ENCODE assay signal across 27 cellular contexts in the genomic region with DNA sequence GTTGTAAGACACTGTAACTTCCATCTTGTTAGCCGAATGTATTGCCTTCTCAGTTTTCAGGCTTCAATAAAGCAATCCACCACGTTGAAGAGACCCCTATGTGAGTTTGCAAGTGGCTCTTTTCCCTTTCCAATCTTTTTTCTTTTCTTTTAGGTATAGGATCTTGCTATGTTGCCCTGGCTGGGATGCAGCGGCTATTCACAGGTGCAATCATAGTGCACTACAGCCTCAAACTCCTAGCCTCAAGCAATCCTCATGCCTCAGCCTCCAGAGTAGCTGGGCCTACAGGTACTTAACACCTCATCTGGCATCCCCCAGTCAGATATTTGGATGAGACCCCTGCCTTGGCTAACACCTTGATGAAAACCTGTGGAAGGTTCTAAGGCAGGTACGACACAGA.
"Had no signal": no experiment of that assay in that cellular context is flagged by ENCODE, and none has a peak within 500 bp of the region (broad histone marks: within the 10 kb centered on the region; RNA-seq: fewer than 3 reads in every experiment).

No MANE protein-coding gene starts in this region.

- H3K4me3 ChIP-seq: heart right ventricle, hepatocyte, left lung, lower lobe of right lung, pancreas, prostate gland, sigmoid colon, spleen, suprapubic skin, thoracic aorta, tibial artery, upper lobe of right lung had no signal

- H3K27ac Mint-ChIP-seq: nephron progenitor cell; stimulated activated effector memory CD8-positive, alpha-beta T cell treated with anti-CD3 and anti-CD28 coated beads, Interleukin-12 subunit alpha, Interleukin-12 subunit beta, amount 100 ng/mL, for 72 hours; stimulated activated naive CD8-positive, alpha-beta T cell treated with anti-CD3 and anti-CD28 coated beads, Interleukin-15, Interleukin-2, amounts not matched to agents 100 ng/mL and 50 ng/mL, for 24 hours had no signal

- H3K36me3 Mint-ChIP-seq: stimulated activated effector memory CD8-positive, alpha-beta T cell treated with anti-CD3 and anti-CD28 coated beads, Interleukin-12 subunit alpha, Interleukin-12 subunit beta, amount 100 ng/mL, for 72 hours had no signal

- ATAC-seq: heart right ventricle; left cardiac atrium; left lung; lower lobe of right lung; naive thymus-derived CD8-positive, alpha-beta T cell; pancreas; right cardiac atrium; stimulated activated effector memory CD8-positive, alpha-beta T cell treated with anti-CD3 and anti-CD28 coated beads, Interleukin-12 subunit alpha, Interleukin-12 subunit beta, amount 100 ng/mL, for 72 hours; upper lobe of right lung had no signal

- H2AFZ ChIP-seq: hepatocyte had no signal

- H3K27me3 ChIP-seq: hepatocyte, pancreas had no signal

- H3K4me2 ChIP-seq: hepatocyte had no signal

- H3K9me3 ChIP-seq: left lung, lower lobe of right lung, pancreas, prostate gland, sigmoid colon, suprapubic skin, thoracic aorta, tibial artery, upper lobe of right lung had no signal

- H3K36me3 ChIP-seq: heart right ventricle, left lung, lower lobe of right lung, pancreas, prostate gland, sigmoid colon, spleen, suprapubic skin, thoracic aorta, tibial artery, upper lobe of right lung had no signal

- H3K27ac ChIP-seq: heart right ventricle, hepatocyte, left lung, lower lobe of right lung, pancreas, prostate gland, sigmoid colon, spleen, suprapubic skin, thoracic aorta, tibial artery, upper lobe of right lung had no signal

- H3K4me3 Mint-ChIP-seq: stimulated activated naive CD8-positive, alpha-beta T cell treated with anti-CD3 and anti-CD28 coated beads, Interleukin-15, Interleukin-2, amounts not matched to agents 100 ng/mL and 50 ng/mL, for 24 hours had no signal

- H3K79me2 ChIP-seq: hepatocyte had no signal

- DNase-seq: heart right ventricle; kidney glomerular epithelial cell; left cardiac atrium; left lung; lower lobe of right lung; mammary epithelial cell; mesenchymal stem cell; naive thymus-derived CD8-positive, alpha-beta T cell; nephron progenitor cell; pancreas; posterior cingulate gyrus; retina; right cardiac atrium; sigmoid colon; small intestine; spleen; stimulated activated CD4-positive, alpha-beta T cell treated with anti-CD3 and anti-CD28 coated beads, Interleukin-4, amount 100 ng/mL, for 24 hours; stimulated activated naive CD4-positive, alpha-beta T cell; tibial artery; trophoblast cell; upper lobe of right lung had no signal

- H3K4me1 Mint-ChIP-seq: stimulated activated effector memory CD8-positive, alpha-beta T cell treated with anti-CD3 and anti-CD28 coated beads, Interleukin-12 subunit alpha, Interleukin-12 subunit beta, amount 100 ng/mL, for 72 hours had no signal

- H3K9me3 Mint-ChIP-seq: stimulated activated effector memory CD8-positive, alpha-beta T cell treated with anti-CD3 and anti-CD28 coated beads, Interleukin-12 subunit alpha, Interleukin-12 subunit beta, amount 100 ng/mL, for 72 hours; stimulated activated naive CD8-positive, alpha-beta T cell treated with anti-CD3 and anti-CD28 coated beads, Interleukin-15, Interleukin-2, amounts not matched to agents 100 ng/mL and 50 ng/mL, for 24 hours had no signal
